ENCODE assay signal across 1 cellular context in the genomic region with DNA sequence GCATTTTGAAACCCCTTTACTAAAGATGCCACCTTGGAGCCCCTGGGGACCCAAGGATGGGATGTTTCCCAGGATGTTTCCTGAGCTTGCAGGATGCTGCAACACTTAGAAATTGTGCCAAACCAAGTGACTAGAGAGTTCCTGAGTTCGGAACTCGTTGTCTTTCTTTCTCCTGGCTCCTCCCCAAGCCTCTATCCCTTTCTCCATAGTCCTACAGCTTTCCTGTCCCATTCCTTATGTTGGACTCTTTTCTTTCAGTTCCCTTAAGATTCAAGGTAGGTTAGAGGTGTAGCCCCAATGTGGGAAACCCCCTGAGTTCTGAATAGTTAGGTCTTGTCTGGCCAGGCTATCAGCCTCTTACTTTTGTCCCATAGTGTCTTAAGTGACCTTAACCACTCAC.
TF ChIP-seq lines count a peak whose summit lies in the region.

No MANE protein-coding gene starts in this region.

TF ChIP-seq in HepG2, 621 proteins besides CTCF, POLR2A, EP300 and RAD21:
- no peak for TF ChIP-seq PLRG1 (conservative IDR thresholded peaks at IDR 0.05)
- TF ChIP-seq, protein P1, sequence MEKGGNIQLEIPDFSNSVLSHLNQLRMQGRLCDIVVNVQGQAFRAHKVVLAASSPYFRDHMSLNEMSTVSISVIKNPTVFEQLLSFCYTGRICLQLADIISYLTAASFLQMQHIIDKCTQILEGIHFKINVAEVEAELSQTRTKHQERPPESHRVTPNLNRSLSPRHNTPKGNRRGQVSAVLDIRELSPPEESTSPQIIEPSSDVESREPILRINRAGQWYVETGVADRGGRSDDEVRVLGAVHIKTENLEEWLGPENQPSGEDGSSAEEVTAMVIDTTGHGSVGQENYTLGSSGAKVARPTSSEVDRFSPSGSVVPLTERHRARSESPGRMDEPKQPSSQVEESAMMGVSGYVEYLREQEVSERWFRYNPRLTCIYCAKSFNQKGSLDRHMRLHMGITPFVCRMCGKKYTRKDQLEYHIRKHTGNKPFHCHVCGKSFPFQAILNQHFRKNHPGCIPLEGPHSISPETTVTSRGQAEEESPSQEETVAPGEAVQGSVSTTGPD (CRISPR knock-in tag; IDR thresholded peaks at IDR 0.05) = no peak
- TF ChIP-seq ZNF510 (CRISPR knock-in tag; IDR thresholded peaks at IDR 0.05; ENCODE audit: low read depth) = no peak
- no peak for TF ChIP-seq FOXM1 (CRISPR knock-in tag; IDR thresholded peaks at IDR 0.05)
- no peak for TF ChIP-seq DR1 (CRISPR knock-in tag; IDR thresholded peaks at IDR 0.05)
- TF ChIP-seq YY1 (IDR thresholded peaks at IDR 0.05; ENCODE audit: insufficient read depth, insufficient replicate concordance, low read depth, low read length) = no peak
